10 cellular contexts compared by ENCODE assay signal in genomic region chr1:20216574-20216973, GRCh38. TPM values are rescaled to one million over a fixed set of nuclear protein-coding genes. Genes with fewer than 3 reads are reported as not detected.
DNase-seq lines count a peak whose midpoint lies in the region; ATAC-seq and TF ChIP-seq lines count a peak whose summit lies in the region.
"Had no signal": no experiment of that assay in that cellular context is flagged by ENCODE, and none has a peak within 500 bp of the region (broad histone marks: within the 10 kb centered on the region; RNA-seq: fewer than 3 reads in every experiment).

No MANE protein-coding gene starts in this region.

- H3K36me3 Mint-ChIP-seq in T-helper 17 cell (ENCODE audit: low read depth) = no peaks in the 10 kb centered on the region

- DNase-seq in NCI-H510A treated with DMSO at 0.1 percent for 48 hours (lab: John Stamatoyannopoulos, UW) (peak; percentile 71), NCI-H510A (lab: John Stamatoyannopoulos, UW) (no peak), T-helper 17 cell (no peak), kidney tubule cell (ENCODE audit: low spot score) (peak; percentile 40), T1000 (lab: John Stamatoyannopoulos, UW) (no peak), OCI-M2 (lab: John Stamatoyannopoulos, UW; ENCODE audit: unreplicated experiment) (no peak)
- no peak for DNase-seq in stimulated activated CD8-positive, alpha-beta memory T cell treated with anti-CD3 and anti-CD28 coated beads, Interleukin-4, amount 100 ng/mL, for 48 hours

- no peak for TF ChIP-seq EP300 in Ishikawa (IDR thresholded peaks at IDR 0.05; ENCODE audit: borderline replicate concordance)

- H3K4me1 Mint-ChIP-seq in T-helper 17 cell = peaks cover 2% of the 10 kb centered on the region

- peaks cover 62% of the 10 kb centered on the region for H3K27me3 Mint-ChIP-seq in T-helper 17 cell

- no peak overlapping the region for H3K4me3 Mint-ChIP-seq in T-helper 17 cell

- no peak overlapping the region for H3K27ac Mint-ChIP-seq in T-helper 17 cell

- no peaks in the 10 kb centered on the region for H3K9me3 ChIP-seq in T-helper 17 cell (ENCODE audit: control insufficient read depth, low read length, poor library complexity, severe bottlenecking)
- H3K9me3 ChIP-seq: BLaER1 treated with 17β-estradiol and CSF1 and Interleukin-3, amounts not matched to agents 10 nM and 100 nM had no signal

- ATAC-seq in T-helper 17 cell = peak; percentile 73

- peak; percentile 44 for TF ChIP-seq RAD21 in Ishikawa (IDR thresholded peaks at IDR 0.05; ENCODE audit: low read depth)

TF ChIP-seq in Ishikawa, 13 proteins besides CTCF, POLR2A, EP300 and RAD21:
- no peak for TF ChIP-seq USF1 (IDR thresholded peaks at IDR 0.05)
- TF ChIP-seq TAF1 (IDR thresholded peaks at IDR 0.05; ENCODE audit: low read depth) = no peak
- no peak for TF ChIP-seq EGR1 (IDR thresholded peaks at IDR 0.05)
- no peak for TF ChIP-seq ZBTB7A (IDR thresholded peaks at IDR 0.05; ENCODE audit: low read depth)
- TF ChIP-seq CREB1 (IDR thresholded peaks at IDR 0.05; ENCODE audit: low read depth) = no peak
- TF ChIP-seq REST (IDR thresholded peaks at IDR 0.05; ENCODE audit: low read depth) = no peak
- no peak for TF ChIP-seq FOXM1 (IDR thresholded peaks at IDR 0.05; ENCODE audit: borderline replicate concordance, low read depth)
- TF ChIP-seq TCF12 (IDR thresholded peaks at IDR 0.05; ENCODE audit: low read depth) = no peak
- no peak for TF ChIP-seq TEAD4 (IDR thresholded peaks at IDR 0.05)
- no peak for TF ChIP-seq CEBPB (IDR thresholded peaks at IDR 0.05)
- no peak for TF ChIP-seq YY1 (IDR thresholded peaks at IDR 0.05; ENCODE audit: low read depth)

RNA-seq across cellular contexts. Expression of gene PLA2G2C, which starts 30.3 kb away (rescaled TPM):
- under 1 TPM in 1 of 2 donors, not detected in 1; 0.25 TPM for total RNA-seq in T-helper 17 cell
- total RNA-seq: myocyte had no signal

RNA-seq across cellular contexts. Expression of gene UBXN10, which starts 30.7 kb away (rescaled TPM):
- total RNA-seq in T-helper 17 cell = 1 to 10 TPM in 1 of 2 donors, under 1 TPM in 1; 0.81 to 1.0 TPM

Comparison
In these comparisons a context has a peak if more than half of its experiments do, and no peak if none do; other contexts are left out.
1. DNase-seq: peak in NCI-H510A treated with DMSO at 0.1 percent for 48 hours (single experiment) and kidney tubule cell (single experiment); none in NCI-H510A (single experiment), T-helper 17 cell (0 of 3), T1000 (single experiment), OCI-M2 (single experiment) and stimulated activated CD8-positive, alpha-beta memory T cell treated with anti-CD3 and anti-CD28 coated beads, Interleukin-4, amount 100 ng/mL, for 48 hours (single experiment).